In genomic region chr15:57596301-57596855, GRCh38 we compare ENCODE assay signal across 30 cellular contexts. TPM values are rescaled to one million over a fixed set of nuclear protein-coding genes. Genes with fewer than 3 reads are reported as not detected.
DNase-seq lines count a peak whose midpoint lies in the region; ATAC-seq, FAIRE-seq and TF ChIP-seq lines count a peak whose summit lies in the region.
"Had no signal": no experiment of that assay in that cellular context is flagged by ENCODE, and none has a peak within 500 bp of the region (broad histone marks: within the 10 kb centered on the region; RNA-seq: fewer than 3 reads in every experiment).

No MANE protein-coding gene starts in this region.

- H3K27me3 ChIP-seq in HCT116 (ENCODE audit: insufficient read depth, low read length) (no peaks in the 10 kb centered on the region), esophagus muscularis mucosa (no peaks in the 10 kb centered on the region), keratinocyte (ENCODE audit: control insufficient read depth, extremely low read depth, insufficient read depth, low read length) (no peaks in the 10 kb centered on the region), spleen (replicated peaks in 1 of 7) (peaks cover 0 to 14% (median 3%) of the 10 kb centered on the region in 7 donors), HAP-1 (ENCODE audit: low read depth) (no peaks in the 10 kb centered on the region)
- H3K27me3 ChIP-seq: foreskin keratinocyte had no signal

- no peak for TF ChIP-seq EP300 in esophagus muscularis mucosa (IDR thresholded peaks at IDR 0.05)

- CTCF ChIA-PET in HCT116 (lab: Charles Lee) = no interaction called here

- H3K9me2 ChIP-seq in HCT116 (ENCODE audit: insufficient read depth) = no peaks in the 10 kb centered on the region

- H3K9me3 ChIP-seq in HCT116 (ENCODE audit: control insufficient read depth in 1 of 2, insufficient read depth in 1 of 2, low read depth in 1 of 2, low read length in 2 of 2) (no peaks in the 10 kb centered on the region), esophagus muscularis mucosa (no peaks in the 10 kb centered on the region), keratinocyte (ENCODE audit: control insufficient read depth, low read depth, low read length) (no peaks in the 10 kb centered on the region), spleen (no peaks in the 10 kb centered on the region), HAP-1 (no peaks in the 10 kb centered on the region)
- H3K9me3 ChIP-seq: Caco-2, SJSA1, thoracic aorta had no signal

- H3K4me2 ChIP-seq in HCT116 (ENCODE audit: low read length) (0 out of 2 replicates have a peak overlapping the region, but pooled peaks have one; percentile 5), keratinocyte (ENCODE audit: control insufficient read depth, extremely low read depth, insufficient read depth, low read depth, low read length) (no peak overlapping the region)
- H3K4me2 ChIP-seq: GM23338 had no signal

- TF ChIP-seq CTCF in HCT116 (IDR thresholded peaks at IDR 0.05 in 2 of 3, conservative IDR thresholded peaks at IDR 0.05 in 1 of 3; ENCODE audit: borderline replicate concordance in 1 of 3, insufficient read depth in 1 of 3, low read depth in 2 of 3, low read length in 2 of 3) (no peak), esophagus muscularis mucosa (IDR thresholded peaks at IDR 0.05) (no peak), keratinocyte (optimal IDR thresholded peaks at IDR 0.05 in 1 of 3, IDR thresholded peaks at IDR 0.05 in 1 of 3, conservative IDR thresholded peaks at IDR 0.05 in 1 of 3; ENCODE audit: extremely low read depth in 1 of 3, insufficient read depth in 2 of 3, low read length in 3 of 3) (no peak), spleen (IDR thresholded peaks at IDR 0.05 in 8 of 11, conservative IDR thresholded peaks at IDR 0.05 in 3 of 11) (no peak)

- POLR2A ChIA-PET in HCT116 (lab: Charles Lee) = no interaction called here

- WGBS in esophagus muscularis mucosa = 75% methylated on average over 8 of the region's 8 CpGs
- WGBS in spleen, 5 donors = 81 to 93% (median 85%) methylated on average over 8 of the region's 8 CpGs

- dilution Hi-C loops in keratinocyte (cut with MboI; ENCODE audit: extremely low pct_ligation_motif_present, low sequenced_read_pairs) = no loop called here

- H2AFZ ChIP-seq in HCT116 (ENCODE audit: low read depth, low read length, poor library complexity, severe bottlenecking) (no peak overlapping the region), keratinocyte (ENCODE audit: control insufficient read depth, low read length) (no peak overlapping the region)
- H2AFZ ChIP-seq: GM23338 had no signal

- H3K4me3 ChIP-seq in HCT116 (replicated peaks in 1 of 2; ENCODE audit: low read depth in 1 of 2, low read length in 2 of 2) (no peak overlapping the region), esophagus muscularis mucosa (no peak overlapping the region), keratinocyte (ENCODE audit: control insufficient read depth in 2 of 3, extremely low read depth in 1 of 3, insufficient read depth in 2 of 3, low read depth in 1 of 3, low read length in 3 of 3) (no peak overlapping the region), spleen (no peak overlapping the region), HAP-1 (no peak overlapping the region)
- H3K4me3 ChIP-seq: dorsolateral prefrontal cortex, GM23338, SJSA1, thoracic aorta had no signal

- no peak for TF ChIP-seq POLR2A in HCT116 (IDR thresholded peaks at IDR 0.05; ENCODE audit: borderline replicate concordance, extremely low read depth, insufficient read depth, insufficient read length)
- no peak for TF ChIP-seq POLR2A in esophagus muscularis mucosa (IDR thresholded peaks at IDR 0.05; ENCODE audit: low read depth)
- TF ChIP-seq POLR2A in spleen (IDR thresholded peaks at IDR 0.05) = no peak

- no peak for ATAC-seq in HCT116
- no peak for ATAC-seq in GM21528 (IDR thresholded peaks at IDR 0.05; ENCODE audit: low FRiP score, unreplicated experiment)
- ATAC-seq: GM23338 had no signal

- H3K36me3 ChIP-seq in HCT116 (ENCODE audit: control insufficient read depth in 1 of 2, insufficient read depth in 2 of 2, low read length in 2 of 2) (no peaks in the 10 kb centered on the region), esophagus muscularis mucosa (no peaks in the 10 kb centered on the region), keratinocyte (ENCODE audit: control insufficient read depth in 2 of 2, extremely low read depth in 1 of 2, insufficient read depth in 2 of 2, low read length in 2 of 2) (no peaks in the 10 kb centered on the region), spleen (no peaks in the 10 kb centered on the region), HAP-1 (replicated peaks) (no peaks in the 10 kb centered on the region)
- H3K36me3 ChIP-seq: SJSA1, thoracic aorta had no signal

- H3K9ac ChIP-seq in HCT116 (ENCODE audit: low read length) (no peak overlapping the region), keratinocyte (ENCODE audit: control insufficient read depth, extremely low read depth, insufficient read depth, low read length) (no peak overlapping the region)

- in situ Hi-C loops in HAP-1 (cut with MboI; ENCODE audit: low sequenced_read_pairs) = no loop called here

- H3K9me1 ChIP-seq in keratinocyte (ENCODE audit: control insufficient read depth, extremely low read depth, insufficient read depth, low read length) = no peaks in the 10 kb centered on the region

- RAD21 ChIA-PET in HCT116 (lab: Charles Lee; ENCODE audit: low non-redundant PET in 1 of 2, low total read pairs in 2 of 2, uncharacterized antibody in 2 of 2, unreplicated experiment in 2 of 2) = no interaction called here

- BruUV-seq in HCT116 (replicated peaks; lab: Mats Ljungman, UMichigan) = no TSS peak

- DNase-seq in HCT116 (ENCODE audit: low read depth, low spot score) = no peak
- no peak for DNase-seq in esophagus muscularis mucosa (ENCODE audit: extremely low spot score)
- no peak for DNase-seq in keratinocyte (ENCODE audit: low read depth, low spot score)
- no peak for DNase-seq in spleen
- DNase-seq in frontal cortex (ENCODE audit: low spot score in 2 of 2) = no peak
- no peak for DNase-seq in DMS79 treated with DMSO at 0.1 percent for 48 hours (lab: John Stamatoyannopoulos, UW)
- no peak for DNase-seq in HAP-1 (ENCODE audit: low spot score in 2 of 2)
- DNase-seq: activated T-cell treated with anti-CD3 and anti-CD28 coated beads, Interleukin-2, amount 50 U/mL, for 1 hour; amygdala; Caco-2; central memory CD4-positive, alpha-beta T cell; IMR-90; kidney glomerular epithelial cell; NCI-H1105; NCI-H2081; NCI-H446 treated with DMSO at 0.1 percent for 48 hours; nephron progenitor cell; OCI-M1; stimulated activated CD4-positive, alpha-beta T cell treated with anti-CD3 and anti-CD28 coated beads, Interleukin-1b, Interleukin-23, amount 100 ng/mL, for 48 hours; T-helper 1 cell had no signal

- H3K79me2 ChIP-seq in HCT116 (ENCODE audit: insufficient read depth, low read length) (no peaks in the 10 kb centered on the region), keratinocyte (ENCODE audit: control insufficient read depth, insufficient read depth, low read length) (no peaks in the 10 kb centered on the region)

- intact Hi-C loops in HCT116 (cut with micrococcal nuclease) = no loop called here
- intact Hi-C loops in esophagus muscularis mucosa (cut with DNase I) = no loop called here
- intact Hi-C loops in spleen (cut with DNase I; ENCODE audit: low total_unique reads) = no loop called here

- peaks cover 3 to 29% of the 10 kb centered on the region in 2 experiments for H3K4me1 ChIP-seq in HCT116 (ENCODE audit: control insufficient read depth in 1 of 2, insufficient read depth in 2 of 2, low read length in 2 of 2)
- H3K4me1 ChIP-seq in esophagus muscularis mucosa = peaks cover 32 to 94% (median 83%) of the 10 kb centered on the region in 4 donors
- peaks cover 14% of the 10 kb centered on the region for H3K4me1 ChIP-seq in keratinocyte (ENCODE audit: control insufficient read depth, extremely low read depth, insufficient read depth, low read length)
- peaks cover 3 to 49% (median 17%) of the 10 kb centered on the region in 6 donors for H3K4me1 ChIP-seq in spleen
- H3K4me1 ChIP-seq in HAP-1 = peaks cover 21% of the 10 kb centered on the region

- H3K27ac ChIP-seq in HCT116 (ENCODE audit: low read depth, low read length) (no peak overlapping the region), esophagus muscularis mucosa (replicated peaks in 1 of 4) (peak overlapping the region; percentile 90 to 96 (median 92)), keratinocyte (ENCODE audit: control insufficient read depth, insufficient read depth, low read length) (no peak overlapping the region), spleen (peak overlapping the region; percentile 27 to 85 (median 75))
- H3K27ac ChIP-seq: foreskin keratinocyte, SJSA1, thoracic aorta had no signal

- TF ChIP-seq RAD21 in HCT116 (IDR thresholded peaks at IDR 0.05; ENCODE audit: low read depth) = no peak

- H4K20me1 ChIP-seq in HCT116 (ENCODE audit: insufficient read depth) (no peaks in the 10 kb centered on the region), keratinocyte (ENCODE audit: control insufficient read depth, extremely low read depth, insufficient read depth, low read length) (no peaks in the 10 kb centered on the region)

- FAIRE-seq in keratinocyte (lab: Jason Lieb, UNC) (peak; percentile 46), frontal cortex (lab: Jason Lieb, UNC) (no peak)
- FAIRE-seq: A204.1, GM12892, GM19239, TTC549 had no signal

RNA-seq across cellular contexts. Expression of gene MYZAP, which starts 4.7 kb away (rescaled TPM):
- total RNA-seq in HCT116 (2021; ENCODE audit: unreplicated experiment) (5.8 TPM), esophagus muscularis mucosa (100 to 1,000 TPM; 192 to 274 (median 234) TPM), spleen (10 to 100 TPM in 6 of 7 donors, 1 to 10 TPM in 1; 9.1 to 26.2 (median 15.0) TPM), frontal cortex (1.6 TPM)
- polyA plus RNA-seq in HCT116 (2012) = 3.9 and 4.8 TPM in 2 replicates
- polyA plus RNA-seq in keratinocyte (1.1 to 1.8 TPM (median 1.3 TPM) in 3 replicates), spleen (10 to 100 TPM in 1 of 3 donors, 1 to 10 TPM in 2; 4.1 to 15.9 (median 4.1) TPM)
- 3.9 TPM for polyA plus RNA-seq in keratinocyte (2011; ENCODE audit: low read depth)
- polyA plus RNA-seq in keratinocyte (2011; cell fraction: cytosol; rRNA removed) = 0.86 and 1.5 TPM in 2 replicates
- polyA plus RNA-seq in keratinocyte (2011; cell fraction: nucleus; rRNA removed) = 0.96 and 1.4 TPM in 2 replicates
- 0.92 and 4.7 TPM in 2 replicates for polyA plus RNA-seq in keratinocyte (2012; ENCODE audit: low replicate concordance)
- polyA minus RNA-seq in keratinocyte = 0.16 to 0.33 TPM (median 0.30 TPM) in 3 replicates
- not detected for polyA minus RNA-seq in keratinocyte (2011; cell fraction: cytosol; rRNA and poly(A)+ RNA removed)
- polyA minus RNA-seq in keratinocyte (2011; cell fraction: nucleus; rRNA and poly(A)+ RNA removed) = 0.63 TPM in 1 of 2 replicates, not detected in the other
- total RNA-seq: IMR-90, SJSA1 had no signal
- polyA plus RNA-seq: IMR-90 had no signal

Comparison
In these comparisons a context has a peak if more than half of its experiments do, and no peak if none do; other contexts are left out.
1. H3K27ac ChIP-seq: peak in esophagus muscularis mucosa (4 of 4) and spleen (8 of 8); none in HCT116 (single experiment) and keratinocyte (single experiment).
2. RNA of gene MYZAP, which starts 4.7 kb away (total RNA-seq): 192 to 274 TPM in esophagus muscularis mucosa; 9.1 to 26.2 TPM in spleen, 5.8 TPM in HCT116 (single experiment) and 1.6 TPM in frontal cortex (single experiment); every median in the first group is over 4 times any median in the second.